Comparison of ENCODE assay signal across 1 cellular context in genomic region chr2:20343128-20343527, GRCh38.
TF ChIP-seq lines count a peak whose summit lies in the region.

No MANE protein-coding gene starts in this region.

TF ChIP-seq in K562, 482 proteins besides CTCF, POLR2A, EP300 and RAD21 (continued from another document):
- TF ChIP-seq, protein P1, sequence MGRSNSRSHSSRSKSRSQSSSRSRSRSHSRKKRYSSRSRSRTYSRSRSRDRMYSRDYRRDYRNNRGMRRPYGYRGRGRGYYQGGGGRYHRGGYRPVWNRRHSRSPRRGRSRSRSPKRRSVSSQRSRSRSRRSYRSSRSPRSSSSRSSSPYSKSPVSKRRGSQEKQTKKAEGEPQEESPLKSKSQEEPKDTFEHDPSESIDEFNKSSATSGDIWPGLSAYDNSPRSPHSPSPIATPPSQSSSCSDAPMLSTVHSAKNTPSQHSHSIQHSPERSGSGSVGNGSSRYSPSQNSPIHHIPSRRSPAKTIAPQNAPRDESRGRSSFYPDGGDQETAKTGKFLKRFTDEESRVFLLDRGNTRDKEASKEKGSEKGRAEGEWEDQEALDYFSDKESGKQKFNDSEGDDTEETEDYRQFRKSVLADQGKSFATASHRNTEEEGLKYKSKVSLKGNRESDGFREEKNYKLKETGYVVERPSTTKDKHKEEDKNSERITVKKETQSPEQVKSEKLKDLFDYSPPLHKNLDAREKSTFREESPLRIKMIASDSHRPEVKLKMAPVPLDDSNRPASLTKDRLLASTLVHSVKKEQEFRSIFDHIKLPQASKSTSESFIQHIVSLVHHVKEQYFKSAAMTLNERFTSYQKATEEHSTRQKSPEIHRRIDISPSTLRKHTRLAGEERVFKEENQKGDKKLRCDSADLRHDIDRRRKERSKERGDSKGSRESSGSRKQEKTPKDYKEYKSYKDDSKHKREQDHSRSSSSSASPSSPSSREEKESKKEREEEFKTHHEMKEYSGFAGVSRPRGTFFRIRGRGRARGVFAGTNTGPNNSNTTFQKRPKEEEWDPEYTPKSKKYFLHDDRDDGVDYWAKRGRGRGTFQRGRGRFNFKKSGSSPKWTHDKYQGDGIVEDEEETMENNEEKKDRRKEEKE (IDR thresholded peaks at IDR 0.05; ENCODE audit: borderline replicate concordance in 1 of 2, control insufficient read depth in 1 of 2, low read depth in 2 of 2, low read length in 1 of 2), result no peak
- TF ChIP-seq CHAMP1 (IDR thresholded peaks at IDR 0.05), result no peak
- TF ChIP-seq DDX20 (tag; IDR thresholded peaks at IDR 0.05; ENCODE audit: low read depth), result no peak
- TF ChIP-seq ZNF24 (IDR thresholded peaks at IDR 0.05), result no peak
- no peak for TF ChIP-seq CBX8 (IDR thresholded peaks at IDR 0.05; ENCODE audit: borderline replicate concordance, extremely low read depth, low read depth, low read length, poor library complexity, severe bottlenecking)
- TF ChIP-seq ZNF57 (CRISPR knock-in tag; IDR thresholded peaks at IDR 0.05), result no peak
- TF ChIP-seq, protein P2, sequence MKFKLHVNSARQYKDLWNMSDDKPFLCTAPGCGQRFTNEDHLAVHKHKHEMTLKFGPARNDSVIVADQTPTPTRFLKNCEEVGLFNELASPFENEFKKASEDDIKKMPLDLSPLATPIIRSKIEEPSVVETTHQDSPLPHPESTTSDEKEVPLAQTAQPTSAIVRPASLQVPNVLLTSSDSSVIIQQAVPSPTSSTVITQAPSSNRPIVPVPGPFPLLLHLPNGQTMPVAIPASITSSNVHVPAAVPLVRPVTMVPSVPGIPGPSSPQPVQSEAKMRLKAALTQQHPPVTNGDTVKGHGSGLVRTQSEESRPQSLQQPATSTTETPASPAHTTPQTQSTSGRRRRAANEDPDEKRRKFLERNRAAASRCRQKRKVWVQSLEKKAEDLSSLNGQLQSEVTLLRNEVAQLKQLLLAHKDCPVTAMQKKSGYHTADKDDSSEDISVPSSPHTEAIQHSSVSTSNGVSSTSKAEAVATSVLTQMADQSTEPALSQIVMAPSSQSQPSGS (CRISPR knock-in tag; IDR thresholded peaks at IDR 0.05), result no peak
- TF ChIP-seq, protein P3, sequence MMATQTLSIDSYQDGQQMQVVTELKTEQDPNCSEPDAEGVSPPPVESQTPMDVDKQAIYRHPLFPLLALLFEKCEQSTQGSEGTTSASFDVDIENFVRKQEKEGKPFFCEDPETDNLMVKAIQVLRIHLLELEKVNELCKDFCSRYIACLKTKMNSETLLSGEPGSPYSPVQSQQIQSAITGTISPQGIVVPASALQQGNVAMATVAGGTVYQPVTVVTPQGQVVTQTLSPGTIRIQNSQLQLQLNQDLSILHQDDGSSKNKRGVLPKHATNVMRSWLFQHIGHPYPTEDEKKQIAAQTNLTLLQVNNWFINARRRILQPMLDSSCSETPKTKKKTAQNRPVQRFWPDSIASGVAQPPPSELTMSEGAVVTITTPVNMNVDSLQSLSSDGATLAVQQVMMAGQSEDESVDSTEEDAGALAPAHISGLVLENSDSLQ (IDR thresholded peaks at IDR 0.05), result no peak
- TF ChIP-seq MXI1 (IDR thresholded peaks at IDR 0.05; ENCODE audit: low read depth, low read length), result no peak
- TF ChIP-seq JUND (IDR thresholded peaks at IDR 0.05; ENCODE audit: borderline replicate concordance, low read depth, low read length), result peak; percentile 34; the same call in 1 of the 2 replicates
- TF ChIP-seq JUND (tag; IDR thresholded peaks at IDR 0.05; ENCODE audit: borderline replicate concordance, low read depth, low read length), result no peak
- TF ChIP-seq ATF3 (IDR thresholded peaks at IDR 0.05), result peak; percentile 30; the same call in 1 of the 2 replicates
- no peak for TF ChIP-seq ATF3 (CRISPR knock-in tag; conservative IDR thresholded peaks at IDR 0.05)
